ENCODE assay signal across 16 cellular contexts in the genomic region with DNA sequence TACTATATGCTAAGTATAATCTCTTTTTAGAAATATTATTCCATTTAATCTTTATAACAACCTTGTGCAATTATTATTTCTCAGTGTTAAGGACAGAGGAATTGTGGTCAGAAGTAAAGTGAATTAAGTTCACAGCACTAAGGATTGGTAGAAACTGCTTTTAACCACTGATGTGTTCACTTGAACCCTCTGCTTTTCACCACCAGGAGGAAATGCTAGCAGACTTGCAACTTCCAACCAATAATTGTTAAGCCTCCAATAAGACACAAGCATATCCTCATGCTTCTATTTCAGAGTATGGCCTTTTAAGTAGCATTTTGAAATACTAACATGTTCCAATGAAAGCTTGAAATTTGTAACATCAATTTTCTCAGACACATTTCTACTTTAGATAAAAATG.
"Had no signal": no experiment of that assay in that cellular context is flagged by ENCODE, and none has a peak within 500 bp of the region (broad histone marks: within the 10 kb centered on the region; RNA-seq: fewer than 3 reads in every experiment).

No MANE protein-coding gene starts in this region.

- DNase-seq: activated CD4-positive, alpha-beta T cell treated with anti-CD3 and anti-CD28 coated beads, Interleukin-2, amount 50 U/mL, for 1 hour; activated T-cell treated with anti-CD3 and anti-CD28 coated beads for 4 hours; amygdala; cerebellar nuclear complex; left colon; mucosa of descending colon; naive thymus-derived CD8-positive, alpha-beta T cell; spleen; stimulated activated CD4-positive, alpha-beta T cell treated with anti-CD3 and anti-CD28 coated beads, Interleukin-1b, Interleukin-23, amount 100 ng/mL, for 48 hours; stimulated activated naive CD4-positive, alpha-beta T cell; substantia nigra; transverse colon had no signal

- H3K27ac ChIP-seq: spleen, transverse colon had no signal

- H3K27me3 ChIP-seq: spleen, transverse colon had no signal

- H3K4me3 ChIP-seq: lung, mucosa of descending colon, spleen, transverse colon had no signal

- H3K27me3 Mint-ChIP-seq: activated naive CD4-positive, alpha-beta T cell treated with anti-CD3 and anti-CD28 coated beads, Interleukin-2, amount 50 U/mL, for 24 hours; dendritic cell treated with granulocyte-macrophage colony-stimulating factor and Interleukin-4, amounts not matched to agents 40 ng/mL and 50 ng/mL, for 4 days; naive thymus-derived CD8-positive, alpha-beta T cell had no signal

- H3K4me1 Mint-ChIP-seq: activated naive CD4-positive, alpha-beta T cell treated with anti-CD3 and anti-CD28 coated beads, Interleukin-2, amount 50 U/mL, for 24 hours; naive thymus-derived CD8-positive, alpha-beta T cell had no signal

- H3K36me3 Mint-ChIP-seq: activated naive CD4-positive, alpha-beta T cell treated with anti-CD3 and anti-CD28 coated beads, Interleukin-2, amount 50 U/mL, for 24 hours had no signal

- H3K4me3 Mint-ChIP-seq: activated naive CD4-positive, alpha-beta T cell treated with anti-CD3 and anti-CD28 coated beads, Interleukin-2, amount 50 U/mL, for 24 hours; dendritic cell treated with granulocyte-macrophage colony-stimulating factor and Interleukin-4, amounts not matched to agents 40 ng/mL and 50 ng/mL, for 4 days; naive thymus-derived CD8-positive, alpha-beta T cell had no signal

- H3K27ac Mint-ChIP-seq: activated naive CD4-positive, alpha-beta T cell treated with anti-CD3 and anti-CD28 coated beads, Interleukin-2, amount 50 U/mL, for 24 hours; activated T-helper 2 cell treated with anti-CD3 and anti-CD28 coated beads, Interferon-gamma antibody, Interleukin-2, Interleukin-4, amounts not matched to agents 10 μg/mL and 5 μg/mL and 100 μg/mL, durations not matched to agents 14 hours and 24 hours and 36 hours; dendritic cell treated with granulocyte-macrophage colony-stimulating factor and Interleukin-4, amounts not matched to agents 40 ng/mL and 50 ng/mL, for 4 days; naive thymus-derived CD8-positive, alpha-beta T cell had no signal

- H3K4me1 ChIP-seq: spleen, transverse colon had no signal

- H3K9me3 ChIP-seq: mucosa of descending colon, transverse colon had no signal

- H3K36me3 ChIP-seq: spleen, transverse colon had no signal
